Comparison of ENCODE assay signal across 2 cellular contexts in genomic region chr11:33065445-33066178, GRCh38.
TF ChIP-seq lines count a peak whose summit lies in the region.

No MANE protein-coding gene starts in this region.

TF ChIP-seq in HCT116, 20 proteins besides CTCF, POLR2A, EP300 and RAD21 (continued from another document):
- TF ChIP-seq EZH2 (IDR thresholded peaks at IDR 0.05), result no peak
- no peak for TF ChIP-seq ZNF274 (IDR thresholded peaks at IDR 0.05; ENCODE audit: low read depth, low read length)
- TF ChIP-seq ATF3 (IDR thresholded peaks at IDR 0.05), result no peak
- no peak for TF ChIP-seq YY1 (IDR thresholded peaks at IDR 0.05; ENCODE audit: extremely low read depth, insufficient replicate concordance, low read depth, low read length)
- no peak for TF ChIP-seq MAX (IDR thresholded peaks at IDR 0.05)
- no peak for TF ChIP-seq SP1 (IDR thresholded peaks at IDR 0.05; ENCODE audit: low read depth)
- TF ChIP-seq POLR2AphosphoS5 (IDR thresholded peaks at IDR 0.05; ENCODE audit: low read depth, low read length), result no peak
- no peak for TF ChIP-seq EZH2phosphoT487 (IDR thresholded peaks at IDR 0.05; ENCODE audit: borderline replicate concordance)
- TF ChIP-seq ZFX (IDR thresholded peaks at IDR 0.05), result no peak
- TF ChIP-seq SIN3A (IDR thresholded peaks at IDR 0.05; ENCODE audit: low read depth), result no peak
- no peak for TF ChIP-seq EGR1 (IDR thresholded peaks at IDR 0.05; ENCODE audit: low read depth)
- TF ChIP-seq CEBPB (IDR thresholded peaks at IDR 0.05; ENCODE audit: low read depth), result no peak
- TF ChIP-seq FOSL1 (IDR thresholded peaks at IDR 0.05; ENCODE audit: low read depth), result no peak
- no peak for TF ChIP-seq ZBTB33 (IDR thresholded peaks at IDR 0.05; ENCODE audit: extremely low read depth, insufficient replicate concordance, low read length)
- no peak for TF ChIP-seq CBX3 (IDR thresholded peaks at IDR 0.05; ENCODE audit: low read depth)
- TF ChIP-seq REST (IDR thresholded peaks at IDR 0.05; ENCODE audit: low read depth), result no peak

TF ChIP-seq in K562, 482 proteins besides CTCF, POLR2A, EP300 and RAD21 (continued from another document):
- TF ChIP-seq MAX (CRISPR knock-in tag; IDR thresholded peaks at IDR 0.05), result 0 out of 2 replicates have a peak, but pooled peaks have one; percentile 16
- peak in 1 of 3 experiments; percentile 53 for TF ChIP-seq YY1 (IDR thresholded peaks at IDR 0.05; ENCODE audit: borderline replicate concordance in 1 of 3, control insufficient read depth in 1 of 3, extremely low read depth in 1 of 3, insufficient read depth in 3 of 3, insufficient read length in 1 of 3, insufficient replicate concordance in 2 of 3, low read depth in 1 of 3, low read length in 2 of 3)
- TF ChIP-seq DEAF1 (CRISPR knock-in tag; IDR thresholded peaks at IDR 0.05), result peak; percentile 67
- TF ChIP-seq SMC3 (conservative IDR thresholded peaks at IDR 0.05; ENCODE audit: insufficient read depth, low read depth, low read length), result peak; percentile 95
- 0 out of 2 replicates have a peak, but pooled peaks have one; percentile 10 for TF ChIP-seq THAP12 (CRISPR knock-in tag; IDR thresholded peaks at IDR 0.05)
- TF ChIP-seq PHF21A (IDR thresholded peaks at IDR 0.05; ENCODE audit: borderline replicate concordance, low read depth), result no peak
- 0 out of 2 replicates have a peak, but pooled peaks have one; percentile 18 for TF ChIP-seq ARID2 (IDR thresholded peaks at IDR 0.05)
- 0 out of 2 replicates have a peak, but pooled peaks have one; percentile 19 for TF ChIP-seq HCFC1 (IDR thresholded peaks at IDR 0.05; ENCODE audit: low read depth, low read length)
- TF ChIP-seq MAZ (CRISPR knock-in tag; conservative IDR thresholded peaks at IDR 0.05 in 1 of 2, IDR thresholded peaks at IDR 0.05 in 1 of 2), result peak in 1 of 2 experiments; percentile 53; a peak in 2 of 4 replicates
- 0 out of 2 replicates have a peak, but pooled peaks have one; percentile 15 for TF ChIP-seq ZNF384 (IDR thresholded peaks at IDR 0.05; ENCODE audit: low read depth, low read length)
- TF ChIP-seq CC2D1A (IDR thresholded peaks at IDR 0.05), result peak; percentile 42; the same call in 1 of the 2 replicates
- peak; percentile 21; the same call in 1 of the 2 replicates for TF ChIP-seq TFAP4 (CRISPR knock-in tag; IDR thresholded peaks at IDR 0.05; ENCODE audit: borderline replicate concordance)
- peak; percentile 80 for TF ChIP-seq ZBTB33 (CRISPR knock-in tag; IDR thresholded peaks at IDR 0.05)
- no peak for TF ChIP-seq ZC3H4 (CRISPR knock-in tag; IDR thresholded peaks at IDR 0.05; ENCODE audit: borderline replicate concordance)
- peak; percentile 67; the same call in 1 of the 2 replicates for TF ChIP-seq STAG1 (CRISPR knock-in tag; IDR thresholded peaks at IDR 0.05; ENCODE audit: borderline replicate concordance)
- TF ChIP-seq ZNF561 (CRISPR knock-in tag; conservative IDR thresholded peaks at IDR 0.05), result no peak
